Comparison of ENCODE assay signal across 1 cellular context in genomic region chr17:63442549-63443035, GRCh38.
TF ChIP-seq lines count a peak whose summit lies in the region.

No MANE protein-coding gene starts in this region.

TF ChIP-seq in HCT116, 20 proteins besides CTCF, POLR2A, EP300 and RAD21 (continued from another document):
- TF ChIP-seq REST (IDR thresholded peaks at IDR 0.05; ENCODE audit: low read depth), result no peak
- no peak for TF ChIP-seq SIN3A (IDR thresholded peaks at IDR 0.05; ENCODE audit: low read depth)
- TF ChIP-seq JUND (IDR thresholded peaks at IDR 0.05), result no peak
- no peak for TF ChIP-seq ELF1 (IDR thresholded peaks at IDR 0.05; ENCODE audit: borderline replicate concordance, low read depth)
- no peak for TF ChIP-seq SRF (IDR thresholded peaks at IDR 0.05; ENCODE audit: low read depth)
- TF ChIP-seq MAX (IDR thresholded peaks at IDR 0.05), result no peak
- no peak for TF ChIP-seq EZH2 (IDR thresholded peaks at IDR 0.05)
- TF ChIP-seq ZBTB33 (IDR thresholded peaks at IDR 0.05; ENCODE audit: extremely low read depth, insufficient replicate concordance, low read length), result no peak
- no peak for TF ChIP-seq ZFX (IDR thresholded peaks at IDR 0.05)
- no peak for TF ChIP-seq CEBPB (IDR thresholded peaks at IDR 0.05; ENCODE audit: low read depth)
- TF ChIP-seq CBX3 (IDR thresholded peaks at IDR 0.05; ENCODE audit: low read depth), result no peak
- no peak for TF ChIP-seq SP1 (IDR thresholded peaks at IDR 0.05; ENCODE audit: low read depth)
- no peak for TF ChIP-seq FOSL1 (IDR thresholded peaks at IDR 0.05; ENCODE audit: low read depth)
